ENCODE assay signal across 21 cellular contexts in the genomic region with DNA sequence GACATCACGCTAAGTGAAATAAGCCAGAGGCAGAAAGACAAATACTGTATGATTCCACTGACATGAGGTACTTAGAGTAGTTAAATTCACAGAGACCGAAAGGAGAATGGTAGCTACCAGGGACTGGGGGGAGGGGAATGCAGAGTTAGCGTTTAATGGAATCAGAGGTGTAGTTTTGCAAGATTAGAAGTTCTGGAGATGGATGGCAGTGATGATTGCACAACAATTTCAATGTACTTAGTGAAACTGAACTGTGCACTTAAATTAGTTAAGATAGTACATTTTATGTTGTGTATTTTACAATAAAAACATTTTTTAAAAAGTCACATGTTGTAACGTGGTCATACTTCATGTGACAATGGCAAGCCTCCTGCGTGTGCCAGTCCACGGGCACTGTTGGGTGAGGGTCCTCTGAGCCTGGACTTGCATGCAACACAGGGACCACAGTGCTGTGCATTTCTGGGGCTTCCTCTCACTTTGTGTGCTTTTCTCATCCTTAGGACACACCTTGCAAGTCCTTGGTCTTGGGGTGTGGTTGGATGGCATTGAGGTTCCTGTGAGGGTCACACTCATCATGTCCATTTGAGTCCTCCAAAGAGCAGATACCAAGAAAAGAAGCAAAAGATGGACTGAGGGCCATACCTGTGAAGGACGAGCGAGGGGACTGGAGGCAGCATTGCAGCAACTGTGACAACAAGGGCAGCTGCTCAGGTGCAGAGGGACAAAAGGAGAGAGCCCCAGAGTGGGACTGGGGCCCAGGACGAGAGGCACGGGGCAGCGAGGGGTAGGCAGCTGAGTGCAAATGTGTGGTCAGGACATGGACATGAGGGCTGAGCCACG.
A peak's percentile ranks its signal among the peaks of the same experiment; 100 is the strongest.
DNase-seq lines count a peak whose midpoint lies in the region.
"Had no signal": no experiment of that assay in that cellular context is flagged by ENCODE, and none has a peak within 500 bp of the region (broad histone marks: within the 10 kb centered on the region; RNA-seq: fewer than 3 reads in every experiment).

No MANE protein-coding gene starts in this region.

- intact Hi-C loops in dendritic cell treated with granulocyte-macrophage colony-stimulating factor and Interleukin-4, amounts not matched to agents 40 ng/mL and 50 ng/mL, for 4 days (cut with micrococcal nuclease): loop anchor here (10.0 kb wide), 1 partner anchor 308 kb away; no protein-coding TSS in a partner anchor

- DNase-seq in SIG-M5 treated with dmso at 0.1 percent for 504 hours (lab: John Stamatoyannopoulos, UW; ENCODE audit: unreplicated experiment): peak; percentile 82
- DNase-seq in SIG-M5 (lab: John Stamatoyannopoulos, UW): no peak
- peak; percentile 65 for DNase-seq in MV-4-11 (lab: John Stamatoyannopoulos, UW)
- DNase-seq in stimulated activated CD8-positive, alpha-beta memory T cell treated with anti-CD3 and anti-CD28 coated beads, Interleukin-4, amount 100 ng/mL, for 48 hours: peak; percentile 14
- DNase-seq in kidney glomerular epithelial cell (lab: John Stamatoyannopoulos, UW): no peak
- no peak for DNase-seq in NCI-H1930 (lab: John Stamatoyannopoulos, UW)
- no peak for DNase-seq in activated naive CD4-positive, alpha-beta T cell treated with anti-CD3 and anti-CD28 coated beads, Interleukin-2, amount 10 ng/mL, durations not matched to agents 7 days and 5 days
- DNase-seq: activated CD4-positive, alpha-beta T cell treated with anti-CD3 and anti-CD28 coated beads for 1 hour; activated naive CD4-positive, alpha-beta T cell treated with anti-CD3 and anti-CD28 coated beads for 36 hours; amniotic stem cell; esophagus squamous epithelium; Kasumi-1; mesendoderm; naive B cell; NCI-H1092 treated with DMSO at 0.1 percent for 48 hours; NCI-H2029 treated with DMSO at 0.1 percent for 48 hours; NCI-H226; SHP77; stimulated activated CD4-positive, alpha-beta T cell treated with anti-CD3 and anti-CD28 coated beads, Interleukin-4, amount 100 ng/mL, for 4 hours; stomach had no signal

- peaks cover 48% of the 10 kb centered on the region for H3K4me1 Mint-ChIP-seq in dendritic cell treated with granulocyte-macrophage colony-stimulating factor and Interleukin-4, amounts not matched to agents 40 ng/mL and 50 ng/mL, for 4 days (ENCODE audit: low read depth)
- peaks cover 7% of the 10 kb centered on the region for H3K4me1 Mint-ChIP-seq in activated naive CD4-positive, alpha-beta T cell treated with anti-CD3 and anti-CD28 coated beads, Interleukin-2, amount 10 ng/mL, durations not matched to agents 7 days and 5 days
- H3K4me1 Mint-ChIP-seq: naive B cell had no signal

- peak overlapping the region; percentile 59 for H3K27ac Mint-ChIP-seq in dendritic cell treated with granulocyte-macrophage colony-stimulating factor and Interleukin-4, amounts not matched to agents 40 ng/mL and 50 ng/mL, for 4 days
- no peak overlapping the region for H3K27ac Mint-ChIP-seq in activated naive CD4-positive, alpha-beta T cell treated with anti-CD3 and anti-CD28 coated beads, Interleukin-2, amount 10 ng/mL, durations not matched to agents 7 days and 5 days
- H3K27ac Mint-ChIP-seq: activated naive CD4-positive, alpha-beta T cell treated with anti-CD3 and anti-CD28 coated beads for 36 hours; naive B cell had no signal

- H3K9me3 Mint-ChIP-seq in dendritic cell treated with granulocyte-macrophage colony-stimulating factor and Interleukin-4, amounts not matched to agents 40 ng/mL and 50 ng/mL, for 4 days: no peaks in the 10 kb centered on the region
- H3K9me3 Mint-ChIP-seq in activated naive CD4-positive, alpha-beta T cell treated with anti-CD3 and anti-CD28 coated beads, Interleukin-2, amount 10 ng/mL, durations not matched to agents 7 days and 5 days: no peaks in the 10 kb centered on the region
- H3K9me3 Mint-ChIP-seq: activated naive CD4-positive, alpha-beta T cell treated with anti-CD3 and anti-CD28 coated beads for 36 hours had no signal

- CTCF ChIA-PET in activated naive CD4-positive, alpha-beta T cell treated with anti-CD3 and anti-CD28 coated beads, Interleukin-2, amount 10 ng/mL, durations not matched to agents 7 days and 5 days (lab: Charles Lee): no interaction called here

- no peak overlapping the region for H3K4me3 Mint-ChIP-seq in dendritic cell treated with granulocyte-macrophage colony-stimulating factor and Interleukin-4, amounts not matched to agents 40 ng/mL and 50 ng/mL, for 4 days
- H3K4me3 Mint-ChIP-seq in activated naive CD4-positive, alpha-beta T cell treated with anti-CD3 and anti-CD28 coated beads, Interleukin-2, amount 10 ng/mL, durations not matched to agents 7 days and 5 days: no peak overlapping the region
- H3K4me3 Mint-ChIP-seq: activated naive CD4-positive, alpha-beta T cell treated with anti-CD3 and anti-CD28 coated beads for 36 hours; naive B cell had no signal

- H3K27me3 Mint-ChIP-seq in dendritic cell treated with granulocyte-macrophage colony-stimulating factor and Interleukin-4, amounts not matched to agents 40 ng/mL and 50 ng/mL, for 4 days: peaks cover 7% of the 10 kb centered on the region
- peaks cover 44% of the 10 kb centered on the region for H3K27me3 Mint-ChIP-seq in activated naive CD4-positive, alpha-beta T cell treated with anti-CD3 and anti-CD28 coated beads, Interleukin-2, amount 10 ng/mL, durations not matched to agents 7 days and 5 days

- H3K36me3 Mint-ChIP-seq in dendritic cell treated with granulocyte-macrophage colony-stimulating factor and Interleukin-4, amounts not matched to agents 40 ng/mL and 50 ng/mL, for 4 days (ENCODE audit: low read depth): no peaks in the 10 kb centered on the region
- H3K36me3 Mint-ChIP-seq in activated naive CD4-positive, alpha-beta T cell treated with anti-CD3 and anti-CD28 coated beads, Interleukin-2, amount 10 ng/mL, durations not matched to agents 7 days and 5 days: no peaks in the 10 kb centered on the region
- H3K36me3 Mint-ChIP-seq: naive B cell had no signal

Comparison
In these comparisons a context has a peak if more than half of its experiments do, and no peak if none do; other contexts are left out.
1. DNase-seq: peak in SIG-M5 treated with dmso at 0.1 percent for 504 hours (single experiment), MV-4-11 (single experiment) and stimulated activated CD8-positive, alpha-beta memory T cell treated with anti-CD3 and anti-CD28 coated beads, Interleukin-4, amount 100 ng/mL, for 48 hours (single experiment); none in SIG-M5 (single experiment), kidney glomerular epithelial cell (single experiment), NCI-H1930 (0 of 2) and activated naive CD4-positive, alpha-beta T cell treated with anti-CD3 and anti-CD28 coated beads, Interleukin-2, amount 10 ng/mL, durations not matched to agents 7 days and 5 days (single experiment).